Comparison of ENCODE assay signal across 1 cellular context in genomic region chr16:46743232-46743719, GRCh38.
TF ChIP-seq lines count a peak whose summit lies in the region.

No MANE protein-coding gene starts in this region.

TF ChIP-seq in endothelial cell of umbilical vein, 7 proteins besides CTCF, POLR2A, EP300 and RAD21:
- TF ChIP-seq JUN (IDR thresholded peaks at IDR 0.05; ENCODE audit: borderline replicate concordance, insufficient read depth, insufficient read length, low read depth) (no peak), FOS (IDR thresholded peaks at IDR 0.05; ENCODE audit: borderline replicate concordance, insufficient read depth, low read length) (no peak), GATA2 (IDR thresholded peaks at IDR 0.05; ENCODE audit: insufficient read depth, insufficient read length, low read depth, low read length) (no peak), EZH2 (IDR thresholded peaks at IDR 0.05; ENCODE audit: borderline replicate concordance, low read depth, low read length, severe bottlenecking) (no peak), POLR2AphosphoS5 (IDR thresholded peaks at IDR 0.05; ENCODE audit: insufficient read depth, low read depth, low read length) (no peak), MYC (IDR thresholded peaks at IDR 0.05; ENCODE audit: low read depth, low read length) (no peak), MAX (IDR thresholded peaks at IDR 0.05; ENCODE audit: insufficient read depth, insufficient read length) (no peak)
